In the genomic region with DNA sequence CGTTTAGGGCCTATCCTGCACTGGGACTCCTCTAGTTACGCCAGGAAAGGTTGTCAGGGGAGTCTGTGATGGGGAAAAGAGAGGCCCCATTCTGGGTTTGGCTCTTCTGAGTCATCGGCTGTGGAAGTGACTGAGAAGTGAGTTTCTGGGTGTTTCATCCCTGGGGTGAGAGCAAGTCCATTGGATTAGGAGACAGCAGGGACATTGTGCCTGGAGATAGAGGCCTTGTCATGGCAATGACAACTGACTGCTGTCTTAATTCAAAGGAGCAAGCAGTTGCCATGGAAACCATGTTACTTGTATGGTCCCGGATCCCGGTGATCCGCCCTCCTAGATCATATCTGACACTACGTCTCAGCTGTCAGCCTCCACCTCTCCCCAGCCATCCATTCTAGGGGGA, we compare ENCODE assay signal across 13 cellular contexts. TPM values are rescaled to one million over a fixed set of nuclear protein-coding genes. Genes with fewer than 3 reads are reported as not detected.
DNase-seq lines count a peak whose midpoint lies in the region; ATAC-seq, FAIRE-seq and TF ChIP-seq lines count a peak whose summit lies in the region.
"Had no signal": no experiment of that assay in that cellular context is flagged by ENCODE, and none has a peak within 500 bp of the region (broad histone marks: within the 10 kb centered on the region; RNA-seq: fewer than 3 reads in every experiment).

No MANE protein-coding gene starts in this region.

- no peak for TF ChIP-seq POLR2A in breast epithelium (IDR thresholded peaks at IDR 0.05)
- no peak for TF ChIP-seq POLR2A in K562 (conservative IDR thresholded peaks at IDR 0.05)

- H4K20me1 ChIP-seq in Karpas-422 (ENCODE audit: insufficient read depth, low read depth, low read length) (no peaks in the 10 kb centered on the region), K562 (replicated peaks; ENCODE audit: control insufficient read depth, insufficient read depth, low read length) (no peaks in the 10 kb centered on the region; the same call in 1 of the 2 replicates)

- CTCF ChIA-PET in MCF 10A (lab: Yijun Ruan, JAX) (interaction anchor here (0.6 to 21.1 kb wide), 6 partner anchors 12 to 184 kb away, joined by 3 to 415 read pairs (median 156); no protein-coding TSS in a partner anchor), K562 (lab: Yijun Ruan, JAX; ENCODE audit: low intra/inter-chr PET ratio) (no interaction called here)

- H3K9me3 ChIP-seq in breast epithelium (no peaks in the 10 kb centered on the region), Karpas-422 (ENCODE audit: low read length) (no peaks in the 10 kb centered on the region), K562 (replicated peaks; ENCODE audit: control insufficient read depth, insufficient read depth, low read depth, low read length) (no peaks in the 10 kb centered on the region)
- H3K9me3 ChIP-seq: mucosa of descending colon, right atrium auricular region had no signal

- peak overlapping the region; percentile 16 for H3K27ac Mint-ChIP-seq in MCF 10A (ENCODE audit: low read depth, unreplicated experiment)
- H3K27ac Mint-ChIP-seq in stimulated activated naive B cell treated with anti-CD40 and anti-IgM and Interleukin-4, amounts not matched to agents 10 μg/mL and 1 μg/mL and 100 μg/mL, for 72 hours = peak overlapping the region; percentile 26
- H3K27ac Mint-ChIP-seq in HFFc6 = no peak overlapping the region

- in situ Hi-C loops in K562 (cut with MboI) = no loop called here

- no peaks in the 10 kb centered on the region for H3K9me1 ChIP-seq in K562 (ENCODE audit: control insufficient read depth, insufficient read depth, low read length)

- ATAC-seq in K562 = no peak
- no peak for ATAC-seq in stimulated activated naive B cell treated with anti-CD40 and anti-IgM and Interleukin-4, amounts not matched to agents 10 μg/mL and 1 μg/mL and 100 μg/mL, for 72 hours (replicated peaks)
- ATAC-seq: mucosa of descending colon had no signal

- POLR2A ChIA-PET in MCF 10A (lab: Yijun Ruan, JAX) = no interaction called here
- POLR2A ChIA-PET in K562 (lab: Yijun Ruan, JAX) = interaction anchor here (0.8 kb wide), 1 partner anchor 13 kb away, joined by 3 read pairs; no protein-coding TSS in a partner anchor

- H3K4me2 ChIP-seq in Karpas-422 (ENCODE audit: low read depth, low read length, poor library complexity, severe bottlenecking) = no peak overlapping the region
- no peak overlapping the region for H3K4me2 ChIP-seq in K562 (ENCODE audit: insufficient read depth, low read length)

- no peak overlapping the region for H3K4me3 Mint-ChIP-seq in MCF 10A (ENCODE audit: unreplicated experiment)
- H3K4me3 Mint-ChIP-seq in stimulated activated naive B cell treated with anti-CD40 and anti-IgM and Interleukin-4, amounts not matched to agents 10 μg/mL and 1 μg/mL and 100 μg/mL, for 72 hours = no peak overlapping the region
- no peak overlapping the region for H3K4me3 Mint-ChIP-seq in HFFc6

- H3K9ac ChIP-seq in Karpas-422 (ENCODE audit: low read length) = no peak overlapping the region
- H3K9ac ChIP-seq in K562 (ENCODE audit: insufficient read depth in 1 of 2, low read depth in 2 of 2, low read length in 2 of 2) = no peak overlapping the region

- intact Hi-C loops in MCF 10A (cut with micrococcal nuclease) = loop anchor here (10.0 kb wide), 1 partner anchor 1727 kb away; no protein-coding TSS in a partner anchor
- intact Hi-C loops in breast epithelium (cut with DNase I; ENCODE audit: low total_unique reads) = loop anchor here (10.0 kb wide), 1 partner anchor 167 kb away; no protein-coding TSS in a partner anchor
- intact Hi-C loops in K562 (cut with micrococcal nuclease) = no loop called here

- no peak for TF ChIP-seq CTCF in MCF 10A (IDR thresholded peaks at IDR 0.05; ENCODE audit: unreplicated experiment)
- no peak for TF ChIP-seq CTCF in breast epithelium (IDR thresholded peaks at IDR 0.05)
- TF ChIP-seq CTCF in K562 (IDR thresholded peaks at IDR 0.05 in 2 of 3, conservative IDR thresholded peaks at IDR 0.05 in 1 of 3; ENCODE audit: insufficient read depth in 2 of 3, low read depth in 1 of 3, low read length in 3 of 3) = no peak
- no peak for TF ChIP-seq CTCF in HFFc6 (IDR thresholded peaks at IDR 0.05)

- H3K9me3 Mint-ChIP-seq in MCF 10A (ENCODE audit: unreplicated experiment) (no peaks in the 10 kb centered on the region), HFFc6 (no peaks in the 10 kb centered on the region)
- H3K9me3 Mint-ChIP-seq in stimulated activated naive B cell treated with anti-CD40 and anti-IgM and Interleukin-4, amounts not matched to agents 10 μg/mL and 1 μg/mL and 100 μg/mL, for 72 hours = peaks cover 0 to 1% of the 10 kb centered on the region in 2 donors

- peaks cover 11% of the 10 kb centered on the region for H3K27me3 Mint-ChIP-seq in MCF 10A (ENCODE audit: insufficient read depth, unreplicated experiment)
- peaks cover 6 to 8% of the 10 kb centered on the region in 2 donors for H3K27me3 Mint-ChIP-seq in stimulated activated naive B cell treated with anti-CD40 and anti-IgM and Interleukin-4, amounts not matched to agents 10 μg/mL and 1 μg/mL and 100 μg/mL, for 72 hours
- H3K27me3 Mint-ChIP-seq in HFFc6 (ENCODE audit: insufficient read depth) = peaks cover 3% of the 10 kb centered on the region

- H3K4me1 Mint-ChIP-seq in MCF 10A (ENCODE audit: insufficient read depth, unreplicated experiment) (peaks cover 10% of the 10 kb centered on the region), HFFc6 (ENCODE audit: low read depth) (peaks cover 8% of the 10 kb centered on the region; the same call in 1 of the 2 replicates)
- H3K4me1 Mint-ChIP-seq in stimulated activated naive B cell treated with anti-CD40 and anti-IgM and Interleukin-4, amounts not matched to agents 10 μg/mL and 1 μg/mL and 100 μg/mL, for 72 hours = peaks cover 37 to 42% of the 10 kb centered on the region in 2 donors

- H3K36me3 Mint-ChIP-seq in MCF 10A (ENCODE audit: insufficient read depth, unreplicated experiment) (no peaks in the 10 kb centered on the region), HFFc6 (ENCODE audit: low read depth) (no peaks in the 10 kb centered on the region)
- H3K36me3 Mint-ChIP-seq in stimulated activated naive B cell treated with anti-CD40 and anti-IgM and Interleukin-4, amounts not matched to agents 10 μg/mL and 1 μg/mL and 100 μg/mL, for 72 hours = peaks cover 18 to 38% of the 10 kb centered on the region in 2 donors

- no peak overlapping the region for H3K4me3 ChIP-seq in breast epithelium
- H3K4me3 ChIP-seq in Karpas-422 (ENCODE audit: low read length) = no peak overlapping the region
- H3K4me3 ChIP-seq in K562 = no peak overlapping the region
- H3K4me3 ChIP-seq: mucosa of descending colon, right atrium auricular region had no signal

- 13% methylated on average over 7 of the region's 7 CpGs for WGBS in K562 (ENCODE audit: insufficient coverage, low coverage, missing lambda C conversion rate)

- BruUV-seq in MCF 10A (replicated peaks; lab: Mats Ljungman, UMichigan) (no TSS peak), K562 (replicated peaks; lab: Mats Ljungman, UMichigan) (no TSS peak)

- no peaks in the 10 kb centered on the region for H3K79me2 ChIP-seq in Karpas-422 (ENCODE audit: low read length)
- no peaks in the 10 kb centered on the region for H3K79me2 ChIP-seq in K562 (ENCODE audit: control insufficient read depth, insufficient read depth, low read length)

- H3K4me1 ChIP-seq in breast epithelium = no peaks in the 10 kb centered on the region
- peaks cover 44% of the 10 kb centered on the region for H3K4me1 ChIP-seq in Karpas-422 (ENCODE audit: low read length)
- H3K4me1 ChIP-seq in K562 (replicated peaks in 1 of 2; ENCODE audit: control insufficient read depth in 2 of 2, insufficient read depth in 2 of 2, low read length in 2 of 2) = no peaks in the 10 kb centered on the region

- no peak for FAIRE-seq in K562 (lab: Jason Lieb, UNC)

- H3K36me3 ChIP-seq in breast epithelium = no peaks in the 10 kb centered on the region
- peaks cover 39% of the 10 kb centered on the region for H3K36me3 ChIP-seq in Karpas-422 (ENCODE audit: insufficient read depth, low read length)
- H3K36me3 ChIP-seq in K562 (ENCODE audit: control insufficient read depth, insufficient read depth, low read length) = peaks cover 7% of the 10 kb centered on the region; the same call in 1 of the 3 replicates

- no peaks in the 10 kb centered on the region for H3K27me3 ChIP-seq in breast epithelium
- no peaks in the 10 kb centered on the region for H3K27me3 ChIP-seq in Karpas-422 (ENCODE audit: low read length)
- H3K27me3 ChIP-seq in K562 (ENCODE audit: control insufficient read depth in 2 of 2, insufficient read depth in 2 of 2, low read length in 2 of 2) = peaks cover 0 to 19% of the 10 kb centered on the region in 2 experiments; a peak in 2 of 5 replicates
- H3K27me3 ChIP-seq: right atrium auricular region had no signal

- no peaks in the 10 kb centered on the region for H3K9me2 ChIP-seq in Karpas-422 (replicated peaks; ENCODE audit: insufficient read depth, low read length)

- no peak for TF ChIP-seq EP300 in K562 (IDR thresholded peaks at IDR 0.05; ENCODE audit: low read length)

- no peak for TF ChIP-seq RAD21 in K562 (CRISPR knock-in tag; conservative IDR thresholded peaks at IDR 0.05 in 1 of 2, IDR thresholded peaks at IDR 0.05 in 1 of 2)

- H3K27ac ChIP-seq in breast epithelium = no peak overlapping the region
- H3K27ac ChIP-seq in Karpas-422 (ENCODE audit: low read length) = 0 out of 2 replicates have a peak overlapping the region, but pooled peaks have one; percentile 26
- no peak overlapping the region for H3K27ac ChIP-seq in K562 (ENCODE audit: extremely low read depth, low read depth, low read length)
- H3K27ac ChIP-seq: right atrium auricular region had no signal

- H2AFZ ChIP-seq in Karpas-422 (ENCODE audit: low read length) (no peak overlapping the region), K562 (ENCODE audit: low read depth, low read length) (no peak overlapping the region)

- DNase-seq in MCF 10A (ENCODE audit: unreplicated experiment) (no peak), breast epithelium (ENCODE audit: low spot score in 2 of 2) (no peak), Karpas-422 (no peak), K562 (ENCODE audit: extremely low read depth in 1 of 4, low spot score in 3 of 4) (no peak), NK-92 (lab: John Stamatoyannopoulos, UW; ENCODE audit: unreplicated experiment) (no peak), HFFc6 (no peak)
- DNase-seq in stimulated activated naive B cell treated with anti-CD40 and anti-IgM and Interleukin-4, amounts not matched to agents 10 μg/mL and 1 μg/mL and 100 μg/mL, for 72 hours = no peak
- DNase-seq: DND-41, HCEC 1CT, mucosa of descending colon, NCI-H2029 treated with DMSO at 0.1 percent for 48 hours, RPMI8226 had no signal

RNA-seq across cellular contexts. Expression of gene KIAA0040, which starts 34.4 kb away (rescaled TPM):
- total RNA-seq in MCF 10A (2022) (26.7 and 27.7 TPM in 2 replicates), breast epithelium (100 to 1,000 TPM in 1 of 3 donors, 10 to 100 TPM in 2; 43.6 to 160 (median 56.9) TPM), K562 (2014; rRNA removed) (6.4 and 8.2 TPM in 2 replicates), K562 (2014; rRNA removed; fragmentation: Illumina TruSeq; extraction: Trizol) (9.7 and 10.5 TPM in 2 replicates), K562 (2015; rRNA removed; fragmentation: Illumina TruSeq; extraction: Trizol) (9.8 and 10.1 TPM in 2 replicates), K562 (2021) (12.1 and 13.1 TPM in 2 replicates)
- total RNA-seq in Karpas-422 (2014; rRNA removed; shearing (Covaris generic); ENCODE audit: low replicate concordance) = 48.5 and 86.6 TPM in 2 replicates
- 6.8 and 7.9 TPM in 2 replicates for total RNA-seq in K562 (2011; cell fraction: chromatin; rRNA removed; ENCODE audit: low replicate concordance)
- total RNA-seq in K562 (2011; cell fraction: nucleolus; rRNA removed) = 7.1 and 8.0 TPM in 2 replicates
- 9.5 and 11.3 TPM in 2 replicates for total RNA-seq in K562 (2011; cell fraction: nucleoplasm; rRNA removed)
- polyA plus RNA-seq in K562 (2011; rRNA removed) (6.2 and 6.3 TPM in 2 replicates), K562 (2014; fragmentation: Illumina TruSeq; extraction: Trizol) (12.4 and 13.6 TPM in 2 replicates), K562 (2014; fragmentation: Nextera tagmentation; extraction: Ambion mirVana) (1 to 10 TPM; 3.4 to 6.1 TPM), K562 (2014; rRNA removed) (7.1 and 8.4 TPM in 2 replicates)
- polyA plus RNA-seq in K562 (2011; cell fraction: cytosol; rRNA removed) = 6.4 and 6.9 TPM in 2 replicates
- 3.4 and 4.3 TPM in 2 replicates for polyA plus RNA-seq in K562 (2011; cell fraction: nucleus; rRNA removed)
- polyA plus RNA-seq in K562 (2012) = 9.6 and 13.7 TPM in 2 replicates
- polyA minus RNA-seq in K562 (2011; rRNA and poly(A)+ RNA removed) = 10.5 and 10.8 TPM in 2 replicates
- 2.1 and 6.3 TPM in 2 replicates for polyA minus RNA-seq in K562 (2011; cell fraction: cytosol; rRNA and poly(A)+ RNA removed)
- 4.6 and 6.4 TPM in 2 replicates for polyA minus RNA-seq in K562 (2011; cell fraction: nucleus; rRNA and poly(A)+ RNA removed)
- not detected for total RNA-seq in HFFc6 (2021; fragmentation: NEBNext Ultra II Directional; extraction: Animal tissue kit (Norgen Biotek cat#: 25700))

Comparison
In these comparisons a context has a peak if more than half of its experiments do, and no peak if none do; other contexts are left out.
1. RNA of gene KIAA0040, which starts 34.4 kb away (total RNA-seq): 48.5 to 86.6 TPM in Karpas-422, 43.6 to 160 TPM in breast epithelium, 26.7 to 27.7 TPM in MCF 10A and 6.4 to 13.1 TPM in K562; not detected in HFFc6; every median in the first group is over 4 times any median in the second.